ENCODE assay signal across 2 cellular contexts in genomic region chr5:132774896-132775295, GRCh38.
TF ChIP-seq lines count a peak whose summit lies in the region.

No MANE protein-coding gene starts in this region.

TF ChIP-seq in SK-N-SH, 30 proteins besides CTCF, POLR2A, EP300 and RAD21 (continued from another document):
- no peak for TF ChIP-seq NFIC (IDR thresholded peaks at IDR 0.05; ENCODE audit: borderline replicate concordance)
- TF ChIP-seq EZH2phosphoT487 (IDR thresholded peaks at IDR 0.05; ENCODE audit: borderline replicate concordance, low read depth) = no peak
- no peak for TF ChIP-seq CHD2 (IDR thresholded peaks at IDR 0.05; ENCODE audit: low read length, partially characterized antibody)

TF ChIP-seq in SK-N-SH treated with all-trans-retinoic acid at 6 μM for 48 hours, 23 proteins besides CTCF, POLR2A, EP300 and RAD21 (continued from another document):
- TF ChIP-seq CREB5 (CRISPR knock-in tag; IDR thresholded peaks at IDR 0.05; ENCODE audit: low read depth) (no peak), TOX (CRISPR knock-in tag; IDR thresholded peaks at IDR 0.05; ENCODE audit: borderline replicate concordance) (no peak), GLIS3 (CRISPR knock-in tag; IDR thresholded peaks at IDR 0.05) (no peak), CSDC2 (CRISPR knock-in tag; IDR thresholded peaks at IDR 0.05) (no peak), ESRRG (CRISPR knock-in tag; IDR thresholded peaks at IDR 0.05) (no peak), POU6F1 (CRISPR knock-in tag; IDR thresholded peaks at IDR 0.05; ENCODE audit: borderline replicate concordance, low read depth) (no peak), ARNTL (CRISPR knock-in tag; IDR thresholded peaks at IDR 0.05; ENCODE audit: borderline replicate concordance, low read depth) (no peak), ZNF70 (CRISPR knock-in tag; IDR thresholded peaks at IDR 0.05) (no peak), RARB (CRISPR knock-in tag; IDR thresholded peaks at IDR 0.05) (no peak), CSRNP3 (CRISPR knock-in tag; IDR thresholded peaks at IDR 0.05) (no peak), ISL1 (CRISPR knock-in tag; IDR thresholded peaks at IDR 0.05) (no peak), PPARA (CRISPR knock-in tag; IDR thresholded peaks at IDR 0.05; ENCODE audit: borderline replicate concordance) (no peak), BACH2 (CRISPR knock-in tag; IDR thresholded peaks at IDR 0.05; ENCODE audit: borderline replicate concordance) (no peak), ZFP30 (CRISPR knock-in tag; IDR thresholded peaks at IDR 0.05) (no peak), TSHZ2 (CRISPR knock-in tag; IDR thresholded peaks at IDR 0.05) (no peak), PATZ1 (CRISPR knock-in tag; IDR thresholded peaks at IDR 0.05; ENCODE audit: borderline replicate concordance) (no peak), SNAI2 (CRISPR knock-in tag; IDR thresholded peaks at IDR 0.05) (no peak), TCF4 (CRISPR knock-in tag; IDR thresholded peaks at IDR 0.05; ENCODE audit: borderline replicate concordance) (no peak)
TF ChIP-seq in SK-N-SH treated with all-trans-retinoic acid at 6 μM for 48 hours: peak in this region for 0.
